In the genomic region with DNA sequence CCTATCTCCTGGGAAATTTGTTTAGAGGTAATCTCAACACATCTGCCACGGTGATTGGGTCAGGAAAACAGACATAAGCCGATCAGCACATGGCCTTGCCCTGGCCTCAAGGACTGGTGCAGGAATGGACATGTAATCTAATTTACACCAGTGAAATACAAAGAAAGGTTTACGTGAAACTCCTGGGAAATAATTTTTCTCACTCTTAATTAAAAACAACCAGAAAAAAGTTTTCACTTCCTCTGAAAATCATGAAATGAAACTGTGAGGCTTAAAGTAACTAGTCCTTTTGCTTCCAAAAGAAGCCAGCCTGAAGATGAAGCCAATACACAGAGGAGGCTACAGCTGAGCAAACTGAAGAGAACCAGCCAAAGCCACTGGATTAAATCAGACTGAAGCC, we compare ENCODE assay signal across 10 cellular contexts.
DNase-seq lines count a peak whose midpoint lies in the region; ATAC-seq and TF ChIP-seq lines count a peak whose summit lies in the region.
"Had no signal": no experiment of that assay in that cellular context is flagged by ENCODE, and none has a peak within 500 bp of the region (broad histone marks: within the 10 kb centered on the region; RNA-seq: fewer than 3 reads in every experiment).

No MANE protein-coding gene starts in this region.

- H3K27ac ChIP-seq in GM23248: peak overlapping the region; percentile 49; the same call in 1 of the 2 replicates

- in situ Hi-C loops in GM23248 (cut with MboI): no loop called here

- no peaks in the 10 kb centered on the region for H3K36me3 Mint-ChIP-seq in memory B cell

- H3K4me2 ChIP-seq in GM23248 (ENCODE audit: unreplicated experiment): peak overlapping the region; percentile 27

- no peaks in the 10 kb centered on the region for H3K27me3 ChIP-seq in GM23248 (replicated peaks; ENCODE audit: insufficient read depth)

- peaks cover 5% of the 10 kb centered on the region; the same call in 1 of the 2 replicates for H3K4me1 ChIP-seq in GM23248 (ENCODE audit: insufficient read depth)

- ATAC-seq in GM18868 (IDR thresholded peaks at IDR 0.05; ENCODE audit: unreplicated experiment): peak; percentile 88
- ATAC-seq in HG03520 (IDR thresholded peaks at IDR 0.05; ENCODE audit: unreplicated experiment): peak; percentile 94
- ATAC-seq in memory B cell (ENCODE audit: low read depth): peak; percentile 65
- no peak for ATAC-seq in SK-N-SH treated with all-trans-retinoic acid at 6 μM for 48 hours

- no peak for DNase-seq in GM23248
- DNase-seq in memory B cell (ENCODE audit: low spot score in 2 of 2): peak in 1 of 2 donors; percentile 2
- DNase-seq in Ammon's horn (ENCODE audit: low spot score): no peak
- no peak for DNase-seq in kidney glomerular epithelial cell (lab: John Stamatoyannopoulos, UW)
- no peak for DNase-seq in activated gamma-delta T cell treated with Interleukin-2 at 50 U/mL for 16 hours
- DNase-seq: NCI-H1092 treated with DMSO at 0.1 percent for 48 hours had no signal

- 52 to 57% methylated on average over 3 of the region's 3 CpGs for whole genome bisulfite sequencing in GM23248 (ENCODE audit: low coverage in 1 of 2, low lambda C conversion rate in 2 of 2, missing lambda C conversion rate in 2 of 2), 2 experiments

- H3K4me1 Mint-ChIP-seq in memory B cell: peaks cover 10% of the 10 kb centered on the region

- no peaks in the 10 kb centered on the region for H4K20me1 ChIP-seq in GM23248 (ENCODE audit: insufficient read depth)

- H3K4me3 ChIP-seq in GM23248: no peak overlapping the region

- H3K9me3 Mint-ChIP-seq in memory B cell: no peaks in the 10 kb centered on the region
- H3K9me3 Mint-ChIP-seq: neural crest cell had no signal

- H3F3A ChIP-seq in GM23248 (ENCODE audit: insufficient read depth): no peaks in the 10 kb centered on the region

- peak overlapping the region; percentile 22 for H3K4me3 Mint-ChIP-seq in memory B cell
- H3K4me3 Mint-ChIP-seq: neural crest cell had no signal

- H3K9ac ChIP-seq in GM23248: no peak overlapping the region

- no peaks in the 10 kb centered on the region for H3K9me2 ChIP-seq in GM23248 (ENCODE audit: insufficient read depth)

- H3K79me2 ChIP-seq in GM23248 (ENCODE audit: insufficient read depth): no peaks in the 10 kb centered on the region

- H3K27me3 Mint-ChIP-seq in memory B cell: peaks cover 5% of the 10 kb centered on the region

- no peaks in the 10 kb centered on the region for H3K36me3 ChIP-seq in GM23248 (ENCODE audit: low read depth)

- H2AFZ ChIP-seq in GM23248: peak overlapping the region; percentile 63

- peak overlapping the region; percentile 75 for H3K27ac Mint-ChIP-seq in memory B cell

- H3K9me3 ChIP-seq in GM23248 (ENCODE audit: low read depth): no peaks in the 10 kb centered on the region

TF ChIP-seq in SK-N-SH treated with all-trans-retinoic acid at 6 μM for 48 hours, 23 proteins besides CTCF, POLR2A, EP300 and RAD21:
- TF ChIP-seq SNAI2 (CRISPR knock-in tag; IDR thresholded peaks at IDR 0.05): no peak
- TF ChIP-seq ZNF8 (CRISPR knock-in tag; IDR thresholded peaks at IDR 0.05): no peak
- TF ChIP-seq, protein P1, sequence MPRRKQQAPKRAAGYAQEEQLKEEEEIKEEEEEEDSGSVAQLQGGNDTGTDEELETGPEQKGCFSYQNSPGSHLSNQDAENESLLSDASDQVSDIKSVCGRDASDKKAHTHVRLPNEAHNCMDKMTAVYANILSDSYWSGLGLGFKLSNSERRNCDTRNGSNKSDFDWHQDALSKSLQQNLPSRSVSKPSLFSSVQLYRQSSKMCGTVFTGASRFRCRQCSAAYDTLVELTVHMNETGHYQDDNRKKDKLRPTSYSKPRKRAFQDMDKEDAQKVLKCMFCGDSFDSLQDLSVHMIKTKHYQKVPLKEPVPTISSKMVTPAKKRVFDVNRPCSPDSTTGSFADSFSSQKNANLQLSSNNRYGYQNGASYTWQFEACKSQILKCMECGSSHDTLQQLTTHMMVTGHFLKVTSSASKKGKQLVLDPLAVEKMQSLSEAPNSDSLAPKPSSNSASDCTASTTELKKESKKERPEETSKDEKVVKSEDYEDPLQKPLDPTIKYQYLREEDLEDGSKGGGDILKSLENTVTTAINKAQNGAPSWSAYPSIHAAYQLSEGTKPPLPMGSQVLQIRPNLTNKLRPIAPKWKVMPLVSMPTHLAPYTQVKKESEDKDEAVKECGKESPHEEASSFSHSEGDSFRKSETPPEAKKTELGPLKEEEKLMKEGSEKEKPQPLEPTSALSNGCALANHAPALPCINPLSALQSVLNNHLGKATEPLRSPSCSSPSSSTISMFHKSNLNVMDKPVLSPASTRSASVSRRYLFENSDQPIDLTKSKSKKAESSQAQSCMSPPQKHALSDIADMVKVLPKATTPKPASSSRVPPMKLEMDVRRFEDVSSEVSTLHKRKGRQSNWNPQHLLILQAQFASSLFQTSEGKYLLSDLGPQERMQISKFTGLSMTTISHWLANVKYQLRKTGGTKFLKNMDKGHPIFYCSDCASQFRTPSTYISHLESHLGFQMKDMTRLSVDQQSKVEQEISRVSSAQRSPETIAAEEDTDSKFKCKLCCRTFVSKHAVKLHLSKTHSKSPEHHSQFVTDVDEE (CRISPR knock-in tag; IDR thresholded peaks at IDR 0.05): no peak
- TF ChIP-seq ZFP3 (CRISPR knock-in tag; IDR thresholded peaks at IDR 0.05): no peak
- TF ChIP-seq, protein P2, sequence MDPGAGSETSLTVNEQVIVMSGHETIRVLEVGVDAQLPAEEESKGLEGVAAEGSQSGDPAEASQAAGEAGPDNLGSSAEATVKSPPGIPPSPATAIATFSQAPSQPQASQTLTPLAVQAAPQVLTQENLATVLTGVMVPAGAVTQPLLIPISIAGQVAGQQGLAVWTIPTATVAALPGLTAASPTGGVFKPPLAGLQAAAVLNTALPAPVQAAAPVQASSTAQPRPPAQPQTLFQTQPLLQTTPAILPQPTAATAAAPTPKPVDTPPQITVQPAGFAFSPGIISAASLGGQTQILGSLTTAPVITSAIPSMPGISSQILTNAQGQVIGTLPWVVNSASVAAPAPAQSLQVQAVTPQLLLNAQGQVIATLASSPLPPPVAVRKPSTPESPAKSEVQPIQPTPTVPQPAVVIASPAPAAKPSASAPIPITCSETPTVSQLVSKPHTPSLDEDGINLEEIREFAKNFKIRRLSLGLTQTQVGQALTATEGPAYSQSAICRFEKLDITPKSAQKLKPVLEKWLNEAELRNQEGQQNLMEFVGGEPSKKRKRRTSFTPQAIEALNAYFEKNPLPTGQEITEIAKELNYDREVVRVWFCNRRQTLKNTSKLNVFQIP (CRISPR knock-in tag; IDR thresholded peaks at IDR 0.05; ENCODE audit: borderline replicate concordance, low read depth): no peak
- TF ChIP-seq ISL1 (CRISPR knock-in tag; IDR thresholded peaks at IDR 0.05): no peak
- TF ChIP-seq PPARA (CRISPR knock-in tag; IDR thresholded peaks at IDR 0.05; ENCODE audit: borderline replicate concordance): no peak
- no peak for TF ChIP-seq ZFP30 (CRISPR knock-in tag; IDR thresholded peaks at IDR 0.05)
- TF ChIP-seq, protein P3, sequence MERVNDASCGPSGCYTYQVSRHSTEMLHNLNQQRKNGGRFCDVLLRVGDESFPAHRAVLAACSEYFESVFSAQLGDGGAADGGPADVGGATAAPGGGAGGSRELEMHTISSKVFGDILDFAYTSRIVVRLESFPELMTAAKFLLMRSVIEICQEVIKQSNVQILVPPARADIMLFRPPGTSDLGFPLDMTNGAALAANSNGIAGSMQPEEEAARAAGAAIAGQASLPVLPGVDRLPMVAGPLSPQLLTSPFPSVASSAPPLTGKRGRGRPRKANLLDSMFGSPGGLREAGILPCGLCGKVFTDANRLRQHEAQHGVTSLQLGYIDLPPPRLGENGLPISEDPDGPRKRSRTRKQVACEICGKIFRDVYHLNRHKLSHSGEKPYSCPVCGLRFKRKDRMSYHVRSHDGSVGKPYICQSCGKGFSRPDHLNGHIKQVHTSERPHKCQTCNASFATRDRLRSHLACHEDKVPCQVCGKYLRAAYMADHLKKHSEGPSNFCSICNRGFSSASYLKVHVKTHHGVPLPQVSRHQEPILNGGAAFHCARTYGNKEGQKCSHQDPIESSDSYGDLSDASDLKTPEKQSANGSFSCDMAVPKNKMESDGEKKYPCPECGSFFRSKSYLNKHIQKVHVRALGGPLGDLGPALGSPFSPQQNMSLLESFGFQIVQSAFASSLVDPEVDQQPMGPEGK (CRISPR knock-in tag; IDR thresholded peaks at IDR 0.05; ENCODE audit: borderline replicate concordance): no peak
- TF ChIP-seq RARB (CRISPR knock-in tag; IDR thresholded peaks at IDR 0.05): no peak
- TF ChIP-seq ZNF565 (CRISPR knock-in tag; conservative IDR thresholded peaks at IDR 0.05; ENCODE audit: low read depth): no peak
- no peak for TF ChIP-seq TOX (CRISPR knock-in tag; IDR thresholded peaks at IDR 0.05; ENCODE audit: borderline replicate concordance)
- TF ChIP-seq ZC3H10 (CRISPR knock-in tag; IDR thresholded peaks at IDR 0.05): no peak
- TF ChIP-seq, protein P4, sequence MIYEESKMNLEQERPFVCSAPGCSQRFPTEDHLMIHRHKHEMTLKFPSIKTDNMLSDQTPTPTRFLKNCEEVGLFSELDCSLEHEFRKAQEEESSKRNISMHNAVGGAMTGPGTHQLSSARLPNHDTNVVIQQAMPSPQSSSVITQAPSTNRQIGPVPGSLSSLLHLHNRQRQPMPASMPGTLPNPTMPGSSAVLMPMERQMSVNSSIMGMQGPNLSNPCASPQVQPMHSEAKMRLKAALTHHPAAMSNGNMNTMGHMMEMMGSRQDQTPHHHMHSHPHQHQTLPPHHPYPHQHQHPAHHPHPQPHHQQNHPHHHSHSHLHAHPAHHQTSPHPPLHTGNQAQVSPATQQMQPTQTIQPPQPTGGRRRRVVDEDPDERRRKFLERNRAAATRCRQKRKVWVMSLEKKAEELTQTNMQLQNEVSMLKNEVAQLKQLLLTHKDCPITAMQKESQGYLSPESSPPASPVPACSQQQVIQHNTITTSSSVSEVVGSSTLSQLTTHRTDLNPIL (CRISPR knock-in tag; IDR thresholded peaks at IDR 0.05; ENCODE audit: low read depth): no peak
- no peak for TF ChIP-seq GLIS3 (CRISPR knock-in tag; IDR thresholded peaks at IDR 0.05)
- TF ChIP-seq BACH2 (CRISPR knock-in tag; IDR thresholded peaks at IDR 0.05; ENCODE audit: borderline replicate concordance): no peak
- TF ChIP-seq OSR1 (CRISPR knock-in tag; IDR thresholded peaks at IDR 0.05): no peak
- no peak for TF ChIP-seq TCF4 (CRISPR knock-in tag; IDR thresholded peaks at IDR 0.05; ENCODE audit: borderline replicate concordance)
